Comparison of ENCODE assay signal across 8 cellular contexts in the genomic region with DNA sequence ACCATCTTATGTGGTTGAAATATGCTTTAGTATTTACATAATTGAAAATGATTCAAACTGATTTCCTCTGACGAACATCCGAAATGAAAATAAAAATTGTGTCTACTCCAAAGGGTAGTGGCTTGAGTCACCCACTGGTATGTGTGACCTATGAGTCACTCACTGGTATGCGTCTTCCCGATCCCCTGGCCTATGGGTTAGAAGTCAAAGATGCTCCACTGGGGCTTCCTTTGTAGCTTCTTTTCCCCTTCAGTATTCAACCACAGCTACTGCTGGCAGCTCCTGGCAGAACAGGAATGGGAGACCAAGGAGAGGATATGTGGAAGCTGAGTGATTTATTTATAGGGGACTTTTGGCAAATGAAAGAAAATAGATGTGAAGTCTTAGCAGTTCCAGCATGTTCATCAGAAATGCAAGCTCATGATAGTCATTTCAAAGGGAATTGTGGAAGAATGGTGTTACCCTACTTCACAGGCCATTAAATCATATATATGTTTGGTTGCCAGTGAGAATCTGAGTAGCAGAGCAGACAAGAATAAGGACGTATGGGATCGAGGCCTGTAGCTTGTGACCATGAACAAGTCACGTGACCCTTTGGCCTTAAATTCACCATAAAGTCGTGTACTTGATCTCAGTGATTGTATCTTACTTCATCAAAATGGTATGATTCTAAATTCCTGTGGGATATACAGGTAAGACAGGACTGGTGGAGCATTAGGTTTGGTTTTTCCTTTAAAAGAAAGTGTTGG.
A peak's percentile ranks its signal among the peaks of the same experiment; 100 is the strongest.
DNase-seq lines count a peak whose midpoint lies in the region; ATAC-seq and TF ChIP-seq lines count a peak whose summit lies in the region.

No MANE protein-coding gene starts in this region.

- no peak for TF ChIP-seq POLR2A in testis (IDR thresholded peaks at IDR 0.05)

- TF ChIP-seq CTCF in VCaP (conservative IDR thresholded peaks at IDR 0.05) (no peak), mucosa of descending colon (IDR thresholded peaks at IDR 0.05) (no peak), testis (IDR thresholded peaks at IDR 0.05) (no peak)

- intact Hi-C loops in mucosa of descending colon (cut with DNase I, micrococcal nuclease) (no loop called here), testis (cut with DNase I; ENCODE audit: low total_unique reads) (no loop called here)

- WGBS in testis, 2 donors = 49 to 53% methylated on average over 8 of the region's 8 CpGs

- H3K9me3 ChIP-seq in mucosa of descending colon (no peaks in the 10 kb centered on the region), testis (no peaks in the 10 kb centered on the region)

- H3K4me1 ChIP-seq in mucosa of descending colon (ENCODE audit: low read depth) (no peaks in the 10 kb centered on the region), testis (peaks cover 16% of the 10 kb centered on the region)

- H3K36me3 ChIP-seq in mucosa of descending colon (ENCODE audit: low read depth) = no peaks in the 10 kb centered on the region
- no peaks in the 10 kb centered on the region for H3K36me3 ChIP-seq in testis (ENCODE audit: low read depth, missing control alignments)

- DNase-seq in activated CD4-positive, CD25-positive, alpha-beta regulatory T cell treated with anti-CD3 and anti-CD28 coated beads, Interleukin-2, amount 50 U/mL, for 16 hours (ENCODE audit: low read depth, low spot score) = peak; percentile 28
- no peak for DNase-seq in activated CD4-positive, CD25-positive, alpha-beta regulatory T cell treated with anti-CD3 and anti-CD28 coated beads, Interleukin-2, amount 50 U/mL, for 72 hours
- DNase-seq in dermis microvascular lymphatic vessel endothelial cell (ENCODE audit: low read depth in 2 of 2) = peak; percentile 75 to 93
- no peak for DNase-seq in mucosa of descending colon
- DNase-seq in testis = peak; percentile 31
- DNase-seq in D341Med (ENCODE audit: low spot score) = no peak

- no peaks in the 10 kb centered on the region for H3K27me3 ChIP-seq in testis

- ATAC-seq in mucosa of descending colon (peak; percentile 83), HG03469 (IDR thresholded peaks at IDR 0.05; ENCODE audit: unreplicated experiment) (no peak)

- peak overlapping the region; percentile 82 for H3K27ac ChIP-seq in VCaP
- peak overlapping the region; percentile 34 to 37 for H3K27ac ChIP-seq in testis

- H3K4me3 ChIP-seq in mucosa of descending colon = no peak overlapping the region
- no peak overlapping the region for H3K4me3 ChIP-seq in testis

Comparison
In these comparisons a context has a peak if more than half of its experiments do, and no peak if none do; other contexts are left out.
1. DNase-seq: peak in activated CD4-positive, CD25-positive, alpha-beta regulatory T cell treated with anti-CD3 and anti-CD28 coated beads, Interleukin-2, amount 50 U/mL, for 16 hours (single experiment), dermis microvascular lymphatic vessel endothelial cell (2 of 2) and testis (single experiment); none in activated CD4-positive, CD25-positive, alpha-beta regulatory T cell treated with anti-CD3 and anti-CD28 coated beads, Interleukin-2, amount 50 U/mL, for 72 hours (single experiment), mucosa of descending colon (0 of 3) and D341Med (single experiment).